8 cellular contexts compared by ENCODE assay signal in genomic region chr3:57596495-57597239, GRCh38. TPM values are rescaled to one million over a fixed set of nuclear protein-coding genes. Genes with fewer than 3 reads are reported as not detected.
DNase-seq lines count a peak whose midpoint lies in the region; ATAC-seq and TF ChIP-seq lines count a peak whose summit lies in the region.

No MANE protein-coding gene starts in this region.

- intact Hi-C loops in Panc1 (cut with micrococcal nuclease; ENCODE audit: unreplicated experiment) = no loop called here

- H3K36me3 ChIP-seq in Panc1 (ENCODE audit: control insufficient read depth, insufficient read depth, low read length) = peaks cover 13% of the 10 kb centered on the region

- H3K36me3 Mint-ChIP-seq in natural killer cell treated with Interleukin-12 subunit alpha and Interleukin-12 subunit beta and Interleukin-15 and Interleukin-18, amount 100 ng/mL, for 72 hours = peaks cover 10% of the 10 kb centered on the region

- DNase-seq in GM12864 (ENCODE audit: low read depth) (peak; percentile 19), Panc1 (ENCODE audit: low read depth, low spot score) (no peak), fibroblast of pulmonary artery (ENCODE audit: low read depth) (peak; percentile 93)
- peak; percentile 49 for DNase-seq in activated T-helper 9 cell treated with anti-CD3 and anti-CD28 coated beads, Interleukin-2, amount 50 U/mL, for 16 hours (ENCODE audit: low read depth)
- peak; percentile 86 for DNase-seq in natural killer cell treated with Interleukin-12 subunit alpha and Interleukin-12 subunit beta and Interleukin-15 and Interleukin-18, amount 100 ng/mL, for 72 hours (ENCODE audit: low spot score)
- DNase-seq in stimulated activated naive CD4-positive, alpha-beta T cell (lab: John Stamatoyannopoulos, UW) = peak in 4 of 6 experiments; percentile 22 to 65 (median 40)

- no peaks in the 10 kb centered on the region for H3K27me3 ChIP-seq in Panc1 (ENCODE audit: control insufficient read depth, insufficient read depth, low read length)

- POLR2A ChIA-PET in Panc1 (lab: Charles Lee) = interaction anchor here (0.6 to 0.7 kb wide), 3 partner anchors 14 to 367 kb away, joined by 3 to 4 read pairs (median 4); no protein-coding TSS in a partner anchor

- no peaks in the 10 kb centered on the region for H3K9me3 ChIP-seq in Panc1 (ENCODE audit: control insufficient read depth, insufficient read depth, low read depth, low read length)

- H3K27ac Mint-ChIP-seq in natural killer cell treated with Interleukin-12 subunit alpha and Interleukin-12 subunit beta and Interleukin-15 and Interleukin-18, amount 100 ng/mL, for 72 hours = peak overlapping the region; percentile 98 to 100

- BruUV-seq in Panc1 (replicated peaks; lab: Mats Ljungman, UMichigan) = TSS peak; percentile 76

- in situ Hi-C loops in Panc1 (cut with HindIII; ENCODE audit: low pct_unique_long_range_greater_than_20kb, low sequenced_read_pairs) = no loop called here

- peak overlapping the region; percentile 91 for H3K27ac ChIP-seq in Panc1 (ENCODE audit: low read length)

- CTCF ChIA-PET in Panc1 (lab: Charles Lee) = no interaction called here

- H3K9me3 Mint-ChIP-seq in natural killer cell treated with Interleukin-12 subunit alpha and Interleukin-12 subunit beta and Interleukin-15 and Interleukin-18, amount 100 ng/mL, for 72 hours = no peaks in the 10 kb centered on the region

- H3K4me3 Mint-ChIP-seq in natural killer cell treated with Interleukin-12 subunit alpha and Interleukin-12 subunit beta and Interleukin-15 and Interleukin-18, amount 100 ng/mL, for 72 hours = peak overlapping the region; percentile 95

- no peaks in the 10 kb centered on the region for H3K27me3 Mint-ChIP-seq in natural killer cell treated with Interleukin-12 subunit alpha and Interleukin-12 subunit beta and Interleukin-15 and Interleukin-18, amount 100 ng/mL, for 72 hours

- peaks cover 11% of the 10 kb centered on the region for H3K4me1 ChIP-seq in Panc1 (ENCODE audit: control insufficient read depth, insufficient read depth, low read length)

- peak; percentile 20 for ATAC-seq in HG03025 (IDR thresholded peaks at IDR 0.05; ENCODE audit: low FRiP score, unreplicated experiment)
- ATAC-seq in Panc1 = peak; percentile 56
- peak; percentile 11 to 32 for ATAC-seq in natural killer cell treated with Interleukin-12 subunit alpha and Interleukin-12 subunit beta and Interleukin-15 and Interleukin-18, amount 100 ng/mL, for 72 hours
- no peak for ATAC-seq in HG02840 (IDR thresholded peaks at IDR 0.05; ENCODE audit: low FRiP score, unreplicated experiment)

- peak overlapping the region; percentile 94 for H3K4me3 ChIP-seq in GM12864 (ENCODE audit: low read depth, low read length)
- peak overlapping the region; percentile 94 to 96 for H3K4me3 ChIP-seq in Panc1 (ENCODE audit: low read depth in 2 of 2, low read length in 2 of 2)
- H3K4me3 ChIP-seq in fibroblast of pulmonary artery (replicated peaks; ENCODE audit: low read depth, low read length) = peak overlapping the region; percentile 100

- peaks cover 36 to 46% of the 10 kb centered on the region in 2 donors for H3K4me1 Mint-ChIP-seq in natural killer cell treated with Interleukin-12 subunit alpha and Interleukin-12 subunit beta and Interleukin-15 and Interleukin-18, amount 100 ng/mL, for 72 hours (ENCODE audit: low read depth in 2 of 2)

- TF ChIP-seq CTCF in GM12864 (IDR thresholded peaks at IDR 0.05; ENCODE audit: low read depth, low read length, missing control alignments) = no peak
- TF ChIP-seq CTCF in Panc1 (IDR thresholded peaks at IDR 0.05) = no peak
- TF ChIP-seq CTCF in fibroblast of pulmonary artery (IDR thresholded peaks at IDR 0.05; ENCODE audit: low read length, missing control alignments) = no peak

RNA-seq across cellular contexts. Expression of gene ARF4, which starts 0.5 kb away (rescaled TPM):
- total RNA-seq in Panc1 (2021; ENCODE audit: unreplicated experiment) = 126 TPM
- 140 TPM for polyA plus RNA-seq in Panc1 (2012; ENCODE audit: insufficient read length)
- 100 to 1,000 TPM in 1 of 2 donors, 10 to 100 TPM in 1; 92.7 to 112 TPM for total RNA-seq in natural killer cell treated with Interleukin-12 subunit alpha and Interleukin-12 subunit beta and Interleukin-15 and Interleukin-18, amount 100 ng/mL, for 72 hours

RNA-seq across cellular contexts. Expression of gene PDE12, which starts 40.6 kb away (rescaled TPM):
- 22.8 TPM for total RNA-seq in Panc1 (2021; ENCODE audit: unreplicated experiment)
- polyA plus RNA-seq in Panc1 (2012; ENCODE audit: insufficient read length) = 10.1 TPM
- total RNA-seq in natural killer cell treated with Interleukin-12 subunit alpha and Interleukin-12 subunit beta and Interleukin-15 and Interleukin-18, amount 100 ng/mL, for 72 hours = 10 to 100 TPM; 29.5 to 30.0 TPM

RNA-seq across cellular contexts. Expression of gene DNAH12, which starts 52.5 kb away (rescaled TPM):
- total RNA-seq in Panc1 (2021; ENCODE audit: unreplicated experiment) = 0.21 TPM
- not detected for polyA plus RNA-seq in Panc1 (2012; ENCODE audit: insufficient read length)
- under 1 TPM; 0.05 to 0.33 TPM for total RNA-seq in natural killer cell treated with Interleukin-12 subunit alpha and Interleukin-12 subunit beta and Interleukin-15 and Interleukin-18, amount 100 ng/mL, for 72 hours
